In genomic region chr1:159915571-159916239, GRCh38 we compare ENCODE assay signal across 11 cellular contexts. TPM values are rescaled to one million over a fixed set of nuclear protein-coding genes. Genes with fewer than 3 reads are reported as not detected.
A peak's percentile ranks its signal among the peaks of the same experiment; 100 is the strongest.
DNase-seq lines count a peak whose midpoint lies in the region; ATAC-seq and TF ChIP-seq lines count a peak whose summit lies in the region.
"Had no signal": no experiment of that assay in that cellular context is flagged by ENCODE, and none has a peak within 500 bp of the region (broad histone marks: within the 10 kb centered on the region; RNA-seq: fewer than 3 reads in every experiment).

No MANE protein-coding gene starts in this region.

- peaks cover 11% of the 10 kb centered on the region for H3K79me1 ChIP-seq in mesendoderm (ENCODE audit: low read length)

- DNase-seq in A673 (ENCODE audit: low spot score) (peak; percentile 26), breast epithelium (ENCODE audit: low spot score in 2 of 2) (no peak), mesendoderm (peak; percentile 96), DMS 273 (lab: John Stamatoyannopoulos, UW; ENCODE audit: unreplicated experiment) (no peak), NCI-H1092 treated with DMSO at 0.1 percent for 48 hours (lab: John Stamatoyannopoulos, UW) (no peak), GM13976 (ENCODE audit: low spot score) (no peak)
- DNase-seq: glutamatergic neuron, occipital lobe, T-helper 9 cell had no signal

- CTCF ChIA-PET in A673 (lab: Charles Lee): interaction anchor here (0.7 kb wide), 1 partner anchor 16 kb away, joined by 5 read pairs; the partner anchor contains the start of gene CFAP45

- peak overlapping the region; percentile 33 for H2BK120ac ChIP-seq in mesendoderm (ENCODE audit: low read depth, low read length)

- no peak for ATAC-seq in GM21619 (IDR thresholded peaks at IDR 0.05; ENCODE audit: unreplicated experiment)

- no peak overlapping the region for H3K4me3 ChIP-seq in A673 (ENCODE audit: low read depth, low read length, poor library complexity, severe bottlenecking)
- no peak overlapping the region for H3K4me3 ChIP-seq in HUES48 (ENCODE audit: low read depth, low read length)
- H3K4me3 ChIP-seq in breast epithelium: no peak overlapping the region
- no peak overlapping the region for H3K4me3 ChIP-seq in mesendoderm (ENCODE audit: low read length)

- intact Hi-C loops in A673 (cut with micrococcal nuclease; ENCODE audit: unreplicated experiment) (no loop called here), breast epithelium (cut with DNase I; ENCODE audit: low total_unique reads) (no loop called here)

- no peak overlapping the region for H4K5ac ChIP-seq in mesendoderm (ENCODE audit: low read length)

- peak overlapping the region; percentile 16 for H2AK5ac ChIP-seq in mesendoderm (ENCODE audit: low read length)

- H3K4me1 ChIP-seq in A673 (ENCODE audit: insufficient read depth, low read length, poor library complexity, severe bottlenecking) (peaks cover 15% of the 10 kb centered on the region), HUES48 (ENCODE audit: control insufficient read depth, insufficient read depth, low read length) (peaks cover 31% of the 10 kb centered on the region), breast epithelium (peaks cover 0 to 7% of the 10 kb centered on the region in 2 donors), mesendoderm (ENCODE audit: control insufficient read depth, low read depth, low read length) (peaks cover 44% of the 10 kb centered on the region)

- H4K8ac ChIP-seq in mesendoderm (ENCODE audit: low read depth, low read length): no peak overlapping the region

- POLR2A ChIA-PET in A673 (lab: Charles Lee; ENCODE audit: low non-redundant PET): no interaction called here

- TF ChIP-seq POLR2A in breast epithelium (IDR thresholded peaks at IDR 0.05): no peak

- no CpG with 5 or more reads among the region's 5 CpGs for WGBS in mesendoderm (ENCODE audit: extremely low coverage, insufficient coverage, low lambda C conversion rate)

- H3K79me2 ChIP-seq in mesendoderm (ENCODE audit: control insufficient read depth, insufficient read depth, low read length): peaks cover 12% of the 10 kb centered on the region

- no peak overlapping the region for H3K4me2 ChIP-seq in mesendoderm (ENCODE audit: low read length)

- H3K36me3 ChIP-seq in A673 (ENCODE audit: insufficient read depth, low read length, poor library complexity, severe bottlenecking): peaks cover 19% of the 10 kb centered on the region
- peaks cover 19% of the 10 kb centered on the region for H3K36me3 ChIP-seq in HUES48 (ENCODE audit: control insufficient read depth, insufficient read depth, low read length)
- H3K36me3 ChIP-seq in breast epithelium: peaks cover 5% of the 10 kb centered on the region
- peaks cover 8% of the 10 kb centered on the region for H3K36me3 ChIP-seq in mesendoderm (ENCODE audit: control insufficient read depth, insufficient read depth, low read length)

- peak overlapping the region; percentile 59 for H3K56ac ChIP-seq in mesendoderm (ENCODE audit: low read length)

- no peak overlapping the region for H3K9ac ChIP-seq in HUES48 (ENCODE audit: low read depth, low read length)
- H3K9ac ChIP-seq in mesendoderm (ENCODE audit: low read length): peak overlapping the region; percentile 1

- TF ChIP-seq CTCF in A673 (conservative IDR thresholded peaks at IDR 0.05; ENCODE audit: low read depth, low read length) (no peak), breast epithelium (IDR thresholded peaks at IDR 0.05) (no peak), GM13976 (IDR thresholded peaks at IDR 0.05; ENCODE audit: borderline replicate concordance, control extremely low read depth, extremely low read depth, insufficient read depth, missing control alignments) (no peak)

- no peaks in the 10 kb centered on the region for H3K27me3 ChIP-seq in A673 (replicated peaks; ENCODE audit: insufficient read depth, low read depth, low read length, poor library complexity)
- no peaks in the 10 kb centered on the region for H3K27me3 ChIP-seq in HUES48 (ENCODE audit: control insufficient read depth, insufficient read depth, low read length)
- no peaks in the 10 kb centered on the region for H3K27me3 ChIP-seq in breast epithelium
- no peaks in the 10 kb centered on the region for H3K27me3 ChIP-seq in mesendoderm (ENCODE audit: insufficient read depth, low read length, poor library complexity)

- peak overlapping the region; percentile 65 for H3K18ac ChIP-seq in mesendoderm (ENCODE audit: low read length)

- in situ Hi-C loops in GM13976 (cut with MboI; ENCODE audit: low sequenced_read_pairs, unreplicated experiment): no loop called here

- H3K27ac ChIP-seq in A673 (ENCODE audit: low read depth, low read length, poor library complexity, severe bottlenecking) (peak overlapping the region; percentile 33), HUES48 (ENCODE audit: low read depth, low read length) (peak overlapping the region; percentile 90), breast epithelium (peak overlapping the region; percentile 68 to 76), mesendoderm (ENCODE audit: low read depth, low read length) (peak overlapping the region; percentile 81)

- H2BK5ac ChIP-seq in mesendoderm (ENCODE audit: low read length): peak overlapping the region; percentile 9

- no TSS peak for BruUV-seq in A673 (replicated peaks; lab: Mats Ljungman, UMichigan)

- no peak overlapping the region for H2BK15ac ChIP-seq in mesendoderm (replicated peaks; ENCODE audit: low read depth)

- H3K23ac ChIP-seq in mesendoderm (ENCODE audit: low read length): no peak overlapping the region

- H3K9me3 ChIP-seq in A673 (ENCODE audit: low read depth, low read length, poor library complexity, severe bottlenecking) (no peaks in the 10 kb centered on the region), HUES48 (ENCODE audit: control insufficient read depth, insufficient read depth, low read length) (no peaks in the 10 kb centered on the region), breast epithelium (no peaks in the 10 kb centered on the region)

- peak overlapping the region; percentile 17 for H3K4ac ChIP-seq in mesendoderm (ENCODE audit: low read depth, low read length)

RNA-seq across cellular contexts. Expression of gene TAGLN2, which starts 9.6 kb away (rescaled TPM):
- total RNA-seq in A673 (2021) (155 and 198 TPM in 2 replicates), breast epithelium (100 to 1,000 TPM; 195 to 259 (median 231) TPM)
- polyA plus RNA-seq in mesendoderm (2013, experiment 1 of 2): 155 TPM
- polyA plus RNA-seq in mesendoderm (2013, experiment 2 of 2): 159 TPM

RNA-seq across cellular contexts. Expression of gene CFAP45, which starts 15.7 kb away (rescaled TPM):
- total RNA-seq in A673 (2021): 1.5 and 3.6 TPM in 2 replicates
- total RNA-seq in breast epithelium: 1 to 10 TPM in 2 of 3 donors, under 1 TPM in 1; 0.80 to 2.6 (median 2.6) TPM
- polyA plus RNA-seq in mesendoderm (2013, experiment 1 of 2): 0.51 TPM
- polyA plus RNA-seq in mesendoderm (2013, experiment 2 of 2): 0.60 TPM

RNA-seq across cellular contexts. Expression of gene IGSF9, which starts 29.7 kb away (rescaled TPM):
- 6.5 and 7.1 TPM in 2 replicates for total RNA-seq in A673 (2021)
- total RNA-seq in breast epithelium: 1 to 10 TPM in 2 of 3 donors, not detected in 1; 5.9 to 8.0 TPM
- polyA plus RNA-seq in mesendoderm (2013, experiment 1 of 2): 10.4 TPM
- 10.1 TPM for polyA plus RNA-seq in mesendoderm (2013, experiment 2 of 2)

RNA-seq across cellular contexts. Expression of gene SLAMF9, which starts 38.3 kb away (rescaled TPM):
- total RNA-seq in A673 (2021) (not detected in 2 replicates), breast epithelium (not detected)
- polyA plus RNA-seq in mesendoderm (2013, experiment 1 of 2): 0.07 TPM
- polyA plus RNA-seq in mesendoderm (2013, experiment 2 of 2): not detected
- total RNA-seq: occipital lobe had no signal

RNA-seq across cellular contexts. Expression of gene VSIG8, which starts 53.2 kb away (rescaled TPM):
- total RNA-seq in A673 (2021) (not detected in 2 replicates), breast epithelium (under 1 TPM in 2 of 3 donors, not detected in 1; 0.15 to 0.16 TPM)
- polyA plus RNA-seq in mesendoderm (2013, experiment 1 of 2): not detected
- polyA plus RNA-seq in mesendoderm (2013, experiment 2 of 2): not detected
- total RNA-seq: occipital lobe had no signal

Comparison
In these comparisons a context has a peak if more than half of its experiments do, and no peak if none do; other contexts are left out.
1. DNase-seq: peak in A673 (single experiment) and mesendoderm (single experiment); none in breast epithelium (0 of 2), DMS 273 (single experiment), NCI-H1092 treated with DMSO at 0.1 percent for 48 hours (single experiment) and GM13976 (single experiment).
2. H3K27ac ChIP-seq: peak in every context shown above with its lines; median percentile 90 in HUES48; 81 in mesendoderm; 72 in breast epithelium; 33 in A673.